8 cellular contexts compared by ENCODE assay signal in genomic region chr1:147600119-147601111, GRCh38. TPM values are rescaled to one million over a fixed set of nuclear protein-coding genes. Genes with fewer than 3 reads are reported as not detected.
A peak's percentile ranks its signal among the peaks of the same experiment; 100 is the strongest.
DNase-seq lines count a peak whose midpoint lies in the region; ATAC-seq and TF ChIP-seq lines count a peak whose summit lies in the region.

No MANE protein-coding gene starts in this region.

- POLR2A ChIA-PET in activated naive CD8-positive, alpha-beta T cell treated with anti-CD3 and anti-CD28 coated beads, Interleukin-2, amount 10 ng/mL, durations not matched to agents 7 days and 5 days (lab: Charles Lee), result interaction anchor here (0.7 to 2.1 kb wide), 6 partner anchors 11 to 318 kb away, joined by 3 to 33 read pairs (median 4); partner anchors contain the start of gene BCL9

- H3K36me3 Mint-ChIP-seq in activated T-cell treated with anti-CD3 and anti-CD28 coated beads, Interleukin-2, amount 50 U/mL, for 24 hours (ENCODE audit: low read depth), result peaks cover 16% of the 10 kb centered on the region
- H3K36me3 Mint-ChIP-seq in activated naive CD8-positive, alpha-beta T cell treated with anti-CD3 and anti-CD28 coated beads, Interleukin-2, amount 10 ng/mL, durations not matched to agents 7 days and 5 days, result peaks cover 12% of the 10 kb centered on the region
- no peaks in the 10 kb centered on the region for H3K36me3 Mint-ChIP-seq in stimulated activated effector memory CD8-positive, alpha-beta T cell treated with anti-CD3 and anti-CD28 coated beads, Interleukin-12 subunit alpha, Interleukin-12 subunit beta, amount 100 ng/mL, for 72 hours

- no peak for DNase-seq in activated T-cell treated with anti-CD3 and anti-CD28 coated beads, Interleukin-2, amount 50 U/mL, for 24 hours
- DNase-seq in activated T-cell treated with anti-CD3 and anti-CD28 coated beads for 4 hours (no peak), NB4 (ENCODE audit: low read depth) (peak; percentile 27), iris pigment epithelial cell (ENCODE audit: low read depth) (peak; percentile 35), NCI-H1092 (lab: John Stamatoyannopoulos, UW) (no peak)
- DNase-seq in activated naive CD8-positive, alpha-beta T cell treated with anti-CD3 and anti-CD28 coated beads, Interleukin-2, amount 10 ng/mL, durations not matched to agents 7 days and 5 days, result no peak
- no peak for DNase-seq in stimulated activated effector memory CD8-positive, alpha-beta T cell treated with anti-CD3 and anti-CD28 coated beads, Interleukin-12 subunit alpha, Interleukin-12 subunit beta, amount 100 ng/mL, for 72 hours (ENCODE audit: low spot score in 2 of 2)

- peak overlapping the region; percentile 62 for H3K4me3 ChIP-seq in NB4 (ENCODE audit: low read depth, low read length)

- no peaks in the 10 kb centered on the region for H3K9me3 Mint-ChIP-seq in activated T-cell treated with anti-CD3 and anti-CD28 coated beads, Interleukin-2, amount 50 U/mL, for 24 hours
- H3K9me3 Mint-ChIP-seq in activated naive CD8-positive, alpha-beta T cell treated with anti-CD3 and anti-CD28 coated beads, Interleukin-2, amount 10 ng/mL, durations not matched to agents 7 days and 5 days, result no peaks in the 10 kb centered on the region
- H3K9me3 Mint-ChIP-seq in stimulated activated effector memory CD8-positive, alpha-beta T cell treated with anti-CD3 and anti-CD28 coated beads, Interleukin-12 subunit alpha, Interleukin-12 subunit beta, amount 100 ng/mL, for 72 hours, result no peaks in the 10 kb centered on the region

- TF ChIP-seq POLR2A in NB4 (IDR thresholded peaks at IDR 0.05; ENCODE audit: extremely low read depth, insufficient read length), result no peak

- peaks cover 50% of the 10 kb centered on the region for H3K4me1 Mint-ChIP-seq in activated T-cell treated with anti-CD3 and anti-CD28 coated beads, Interleukin-2, amount 50 U/mL, for 24 hours (ENCODE audit: low read depth)
- peaks cover 17% of the 10 kb centered on the region for H3K4me1 Mint-ChIP-seq in activated naive CD8-positive, alpha-beta T cell treated with anti-CD3 and anti-CD28 coated beads, Interleukin-2, amount 10 ng/mL, durations not matched to agents 7 days and 5 days
- peaks cover 23% of the 10 kb centered on the region for H3K4me1 Mint-ChIP-seq in stimulated activated effector memory CD8-positive, alpha-beta T cell treated with anti-CD3 and anti-CD28 coated beads, Interleukin-12 subunit alpha, Interleukin-12 subunit beta, amount 100 ng/mL, for 72 hours

- peak overlapping the region; percentile 94 for H3K27ac Mint-ChIP-seq in activated T-cell treated with anti-CD3 and anti-CD28 coated beads, Interleukin-2, amount 50 U/mL, for 24 hours
- peak overlapping the region; percentile 79 for H3K27ac Mint-ChIP-seq in activated naive CD8-positive, alpha-beta T cell treated with anti-CD3 and anti-CD28 coated beads, Interleukin-2, amount 10 ng/mL, durations not matched to agents 7 days and 5 days
- peak overlapping the region; percentile 80 for H3K27ac Mint-ChIP-seq in stimulated activated effector memory CD8-positive, alpha-beta T cell treated with anti-CD3 and anti-CD28 coated beads, Interleukin-12 subunit alpha, Interleukin-12 subunit beta, amount 100 ng/mL, for 72 hours

- no peak for ATAC-seq in activated naive CD8-positive, alpha-beta T cell treated with anti-CD3 and anti-CD28 coated beads, Interleukin-2, amount 10 ng/mL, durations not matched to agents 7 days and 5 days (ENCODE audit: low read depth)
- peak; percentile 11 for ATAC-seq in stimulated activated effector memory CD8-positive, alpha-beta T cell treated with anti-CD3 and anti-CD28 coated beads, Interleukin-12 subunit alpha, Interleukin-12 subunit beta, amount 100 ng/mL, for 72 hours
- ATAC-seq in HG02678 (IDR thresholded peaks at IDR 0.05; ENCODE audit: unreplicated experiment), result no peak

- H3K4me3 Mint-ChIP-seq in activated T-cell treated with anti-CD3 and anti-CD28 coated beads, Interleukin-2, amount 50 U/mL, for 24 hours, result peak overlapping the region; percentile 90
- peak overlapping the region; percentile 88 for H3K4me3 Mint-ChIP-seq in activated naive CD8-positive, alpha-beta T cell treated with anti-CD3 and anti-CD28 coated beads, Interleukin-2, amount 10 ng/mL, durations not matched to agents 7 days and 5 days
- H3K4me3 Mint-ChIP-seq in stimulated activated effector memory CD8-positive, alpha-beta T cell treated with anti-CD3 and anti-CD28 coated beads, Interleukin-12 subunit alpha, Interleukin-12 subunit beta, amount 100 ng/mL, for 72 hours, result peak overlapping the region; percentile 83

- no peak for TF ChIP-seq CTCF in NB4 (IDR thresholded peaks at IDR 0.05; ENCODE audit: low read depth, low read length)

- no peaks in the 10 kb centered on the region for H3K27me3 Mint-ChIP-seq in activated T-cell treated with anti-CD3 and anti-CD28 coated beads, Interleukin-2, amount 50 U/mL, for 24 hours
- peaks cover 10% of the 10 kb centered on the region for H3K27me3 Mint-ChIP-seq in activated naive CD8-positive, alpha-beta T cell treated with anti-CD3 and anti-CD28 coated beads, Interleukin-2, amount 10 ng/mL, durations not matched to agents 7 days and 5 days

RNA-seq across cellular contexts. Expression of gene BCL9, which starts 59.1 kb away (rescaled TPM):
- 10 to 100 TPM; 15.1 to 16.2 TPM for total RNA-seq in activated naive CD8-positive, alpha-beta T cell treated with anti-CD3 and anti-CD28 coated beads, Interleukin-2, amount 10 ng/mL, durations not matched to agents 7 days and 5 days

Comparison
In these comparisons a context has a peak if more than half of its experiments do, and no peak if none do; other contexts are left out.
1. DNase-seq: peak in NB4 (single experiment) and iris pigment epithelial cell (single experiment); none in activated T-cell treated with anti-CD3 and anti-CD28 coated beads, Interleukin-2, amount 50 U/mL, for 24 hours (single experiment), activated T-cell treated with anti-CD3 and anti-CD28 coated beads for 4 hours (single experiment), activated naive CD8-positive, alpha-beta T cell treated with anti-CD3 and anti-CD28 coated beads, Interleukin-2, amount 10 ng/mL, durations not matched to agents 7 days and 5 days (single experiment), stimulated activated effector memory CD8-positive, alpha-beta T cell treated with anti-CD3 and anti-CD28 coated beads, Interleukin-12 subunit alpha, Interleukin-12 subunit beta, amount 100 ng/mL, for 72 hours (0 of 2) and NCI-H1092 (single experiment).
2. Peak in every context shown above with its lines, with median percentiles within 50 percentile points of each other: H3K27ac Mint-ChIP-seq and H3K4me3 Mint-ChIP-seq.